33 cellular contexts compared by ENCODE assay signal in the genomic region with DNA sequence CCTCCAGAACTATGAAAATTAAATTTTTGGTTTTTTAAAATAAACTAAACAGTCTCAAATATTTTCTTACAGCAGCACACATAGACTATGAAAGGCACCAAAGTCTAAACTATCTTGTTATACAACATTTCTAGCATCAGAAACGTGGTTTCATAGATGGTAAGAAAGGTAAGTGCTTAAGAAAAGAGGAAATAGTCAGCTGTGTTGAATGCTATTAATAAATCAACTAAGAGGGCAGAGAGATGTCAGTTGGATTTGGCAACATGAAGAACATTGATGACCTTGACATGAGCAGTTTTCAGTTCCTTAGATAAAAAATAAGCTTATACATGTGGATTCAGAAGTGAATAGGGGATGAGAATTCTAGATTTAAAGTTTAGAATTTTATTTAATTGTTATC.
"Had no signal": no experiment of that assay in that cellular context is flagged by ENCODE, and none has a peak within 500 bp of the region (broad histone marks: within the 10 kb centered on the region; RNA-seq: fewer than 3 reads in every experiment).

No MANE protein-coding gene starts in this region.

- H3K9me3 ChIP-seq: ascending aorta, Peyer's patch had no signal

- ATAC-seq: activated CD8-positive, alpha-beta memory T cell treated with anti-CD3 and anti-CD28 coated beads, Interleukin-2, amount 10 ng/mL, durations not matched to agents 7 days and 5 days; Right ventricle myocardium inferior; WTC11 had no signal

- DNase-seq: activated CD4-positive, alpha-beta memory T cell treated with anti-CD3 and anti-CD28 coated beads, Interleukin-2, amount 10 ng/mL, durations not matched to agents 7 days and 5 days; activated CD4-positive, alpha-beta T cell treated with anti-CD3 and anti-CD28 coated beads for 4 hours; activated CD4-positive, CD25-positive, alpha-beta regulatory T cell treated with anti-CD3 and anti-CD28 coated beads, Interleukin-2, amount 50 U/mL, for 72 hours; activated CD8-positive, alpha-beta memory T cell treated with anti-CD3 and anti-CD28 coated beads for 24 hours; activated CD8-positive, alpha-beta memory T cell treated with anti-CD3 and anti-CD28 coated beads, Interleukin-2, amount 10 ng/mL, durations not matched to agents 7 days and 5 days; activated CD8-positive, alpha-beta memory T cell treated with anti-CD3 and anti-CD28 coated beads, Interleukin-2, amount 50 U/mL, for 48 hours; activated effector memory CD4-positive, alpha-beta T cell treated with Interleukin-2 at 50 U/mL for 16 hours; activated naive CD4-positive, alpha-beta T cell treated with anti-CD3 and anti-CD28 coated beads, Interleukin-2, amount 50 U/mL, for 16 hours; activated naive CD8-positive, alpha-beta T cell treated with anti-CD3 and anti-CD28 coated beads, Interleukin-2, amount 10 ng/mL, durations not matched to agents 7 days and 5 days; activated T-cell treated with anti-CD3 and anti-CD28 coated beads, Interleukin-2, amount 50 U/mL, for 48 hours; amygdala; Karpas-422; KBM-7; NCI-H1048; NCI-H1105 treated with DMSO at 0.1 percent for 48 hours; NCI-H1436; NCI-H1694; NCI-H1930; NCI-H2081 treated with DMSO at 0.1 percent for 48 hours; NCI-H226; NCI-H446 treated with DMSO at 0.1 percent for 48 hours; NCI-H524; NCI-H69; NCI-H82; PC-3; Peyer's patch had no signal

- H3K27ac ChIP-seq: ascending aorta, cardiac muscle cell, coronary artery, Peyer's patch, RWPE1, SK-N-MC had no signal

- H3K36me3 ChIP-seq: ascending aorta, cardiac muscle cell, Peyer's patch had no signal

- H3K4me1 ChIP-seq: ascending aorta, Peyer's patch had no signal

- H3K4me3 ChIP-seq: ascending aorta, cardiac muscle cell, coronary artery, Peyer's patch, SK-N-MC had no signal

- H3K27me3 ChIP-seq: ascending aorta, cardiac muscle cell, Peyer's patch had no signal
